8 cellular contexts compared by ENCODE assay signal in the genomic region with DNA sequence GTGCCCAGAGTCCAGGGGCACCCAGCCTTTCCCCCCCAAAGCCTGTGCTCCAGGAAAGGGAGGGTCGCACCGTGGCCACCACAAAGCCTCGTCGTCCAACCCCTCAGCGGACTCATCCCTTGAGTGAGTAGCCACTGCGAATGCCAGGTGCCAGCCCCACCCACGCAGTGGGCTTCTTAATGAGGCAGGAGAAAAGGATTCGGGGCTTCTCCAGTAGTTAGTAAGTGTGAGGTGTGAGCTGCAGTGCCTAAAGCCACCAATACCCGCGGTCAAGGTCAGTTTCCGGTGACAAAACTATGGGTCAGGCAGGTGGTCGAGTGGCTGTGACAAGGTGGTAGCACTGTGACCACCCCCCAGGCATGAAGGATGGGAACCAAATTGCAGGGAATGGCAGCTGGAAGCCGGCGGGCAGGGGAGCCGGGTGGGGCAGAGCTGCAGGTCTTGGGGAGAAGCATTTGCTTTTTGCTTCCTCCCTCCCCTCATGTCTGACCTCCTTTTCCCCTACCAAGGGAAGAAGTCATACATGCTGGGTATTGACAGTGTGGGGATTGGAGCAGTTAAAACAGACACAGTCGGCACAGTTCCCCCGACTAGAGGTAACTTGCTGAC. TPM values are rescaled to one million over a fixed set of nuclear protein-coding genes. Genes with fewer than 3 reads are reported as not detected.
DNase-seq lines count a peak whose midpoint lies in the region; ATAC-seq and TF ChIP-seq lines count a peak whose summit lies in the region.

No MANE protein-coding gene starts in this region.

- H3K27me3 Mint-ChIP-seq in activated naive CD4-positive, alpha-beta T cell treated with anti-CD3 and anti-CD28 coated beads, Interleukin-2, amount 50 U/mL, for 24 hours = no peaks in the 10 kb centered on the region

- TF ChIP-seq CTCF in IMR-90 (conservative IDR thresholded peaks at IDR 0.05; ENCODE audit: low read depth, low read length) (no peak), epithelial cell of proximal tubule (conservative IDR thresholded peaks at IDR 0.05; ENCODE audit: low read depth, low read length) (no peak), stomach (IDR thresholded peaks at IDR 0.05) (no peak)

- H3K4me1 Mint-ChIP-seq in activated naive CD4-positive, alpha-beta T cell treated with anti-CD3 and anti-CD28 coated beads, Interleukin-2, amount 50 U/mL, for 24 hours = peaks cover 51% of the 10 kb centered on the region

- dilution Hi-C loops in IMR-90 (cut with HindIII; ENCODE audit: low sequenced_read_pairs, unreplicated experiment) = no loop called here

- CTCF ChIA-PET in IMR-90 (lab: Yijun Ruan, JAX) = no interaction called here

- 50% methylated on average over 2 of the region's 17 CpGs; no CpG with 5 or more reads in 1 of the 2 experiments for WGBS in IMR-90 (ENCODE audit: extremely low coverage in 2 of 2, insufficient read length in 1 of 2), 2 experiments
- WGBS in stomach, 5 donors = 53 to 75% (median 59%) methylated on average over 17 of the region's 17 CpGs

- TF ChIP-seq EP300 in stomach (IDR thresholded peaks at IDR 0.05) = no peak

- H2AK9ac ChIP-seq in IMR-90 (replicated peaks; ENCODE audit: low read depth, low read length, poor library complexity) = no peak overlapping the region

- POLR2A ChIA-PET in IMR-90 (lab: Charles Lee; ENCODE audit: unreplicated experiment) = no interaction called here

- H2BK15ac ChIP-seq in IMR-90 (ENCODE audit: low read depth, low read length) = no peak overlapping the region

- H2BK120ac ChIP-seq in IMR-90 (ENCODE audit: low read depth, low read length) = no peak overlapping the region

- peak overlapping the region; percentile 74 for H3K4me3 Mint-ChIP-seq in activated naive CD4-positive, alpha-beta T cell treated with anti-CD3 and anti-CD28 coated beads, Interleukin-2, amount 50 U/mL, for 24 hours

- H2BK20ac ChIP-seq in IMR-90 (ENCODE audit: low read depth, low read length) = no peak overlapping the region

- H2AFZ ChIP-seq in IMR-90 (replicated peaks; ENCODE audit: low read length, poor library complexity) = peak overlapping the region; percentile 40

- H3K4me1 ChIP-seq in IMR-90 (ENCODE audit: control insufficient read depth, insufficient read depth, low read length) = no peaks in the 10 kb centered on the region
- H3K4me1 ChIP-seq in stomach = peaks cover 0 to 12% (median 6%) of the 10 kb centered on the region in 4 donors

- ATAC-seq in IMR-90 (ENCODE audit: low read depth) = peak; percentile 19; the same call in 1 of the 2 replicates
- ATAC-seq in GM21737 (IDR thresholded peaks at IDR 0.05; ENCODE audit: unreplicated experiment) = no peak
- ATAC-seq in GM18870 (IDR thresholded peaks at IDR 0.05; ENCODE audit: unreplicated experiment) = no peak

- H3K4ac ChIP-seq in IMR-90 (ENCODE audit: low read depth, low read length) = no peak overlapping the region

- H3K4me3 ChIP-seq in IMR-90 (ENCODE audit: insufficient read depth, low read depth, low read length) = no peak overlapping the region
- peak overlapping the region; percentile 34 for H3K4me3 ChIP-seq in epithelial cell of proximal tubule (ENCODE audit: low read depth, low read length)
- peak overlapping the region in 3 of 4 donors; percentile 12 to 34 (median 18) for H3K4me3 ChIP-seq in stomach

- peaks cover 16% of the 10 kb centered on the region for H4K20me1 ChIP-seq in IMR-90 (ENCODE audit: insufficient read depth, low read length)

- H3K56ac ChIP-seq in IMR-90 (ENCODE audit: extremely low read depth, insufficient read depth, low read length) = no peak overlapping the region

- no peak for TF ChIP-seq RAD21 in IMR-90 (IDR thresholded peaks at IDR 0.05; ENCODE audit: low read length)

- H3K23ac ChIP-seq in IMR-90 (ENCODE audit: low read depth, low read length) = no peak overlapping the region

- H3K18ac ChIP-seq in IMR-90 (ENCODE audit: low read depth, low read length) = no peak overlapping the region

- H4K5ac ChIP-seq in IMR-90 (ENCODE audit: low read depth, low read length) = no peak overlapping the region

- H3K27me3 ChIP-seq in IMR-90 (ENCODE audit: control insufficient read depth, insufficient read depth, low read length) (no peaks in the 10 kb centered on the region), stomach (no peaks in the 10 kb centered on the region)

- no peak overlapping the region for H2BK5ac ChIP-seq in IMR-90 (ENCODE audit: low read depth, low read length, poor library complexity, severe bottlenecking)

- no TSS peak for BruUV-seq in IMR-90 (replicated peaks; lab: Mats Ljungman, UMichigan)

- H3K36me3 ChIP-seq in IMR-90 (ENCODE audit: control insufficient read depth, insufficient read depth, low read length) (peaks cover 9% of the 10 kb centered on the region), stomach (peaks cover 19 to 30% (median 27%) of the 10 kb centered on the region in 4 donors)

- intact Hi-C loops in IMR-90 (cut with micrococcal nuclease) (no loop called here), stomach (cut with DNase I; ENCODE audit: low total_unique reads) (no loop called here)

- peaks cover 7 to 12% of the 10 kb centered on the region in 2 experiments; a peak in 2 of 4 replicates for H3K79me1 ChIP-seq in IMR-90 (ENCODE audit: low read depth in 1 of 2, low read length in 2 of 2)

- H3K27ac ChIP-seq in IMR-90 (ENCODE audit: insufficient read depth, low read length) = no peak overlapping the region
- H3K27ac ChIP-seq in stomach = no peak overlapping the region

- TF ChIP-seq POLR2A in IMR-90 (IDR thresholded peaks at IDR 0.05; ENCODE audit: low read depth, low read length) = no peak
- no peak for TF ChIP-seq POLR2A in stomach (IDR thresholded peaks at IDR 0.05)

- H3K4me2 ChIP-seq in IMR-90 (ENCODE audit: low read depth, low read length) = peak overlapping the region; percentile 97

- H3K9me3 ChIP-seq in IMR-90 (ENCODE audit: control insufficient read depth, insufficient read depth, low read length) = no peaks in the 10 kb centered on the region
- no peaks in the 10 kb centered on the region for H3K9me3 ChIP-seq in stomach

- no peak overlapping the region for H3K14ac ChIP-seq in IMR-90 (replicated peaks; ENCODE audit: low read depth, low read length)

- in situ Hi-C loops in IMR-90 (cut with MboI; ENCODE audit: low sequenced_read_pairs) = no loop called here

- peaks cover 20% of the 10 kb centered on the region for H3K36me3 Mint-ChIP-seq in activated naive CD4-positive, alpha-beta T cell treated with anti-CD3 and anti-CD28 coated beads, Interleukin-2, amount 50 U/mL, for 24 hours

- H3K9ac ChIP-seq in IMR-90 (ENCODE audit: low read depth, low read length) = no peak overlapping the region

- no peak overlapping the region for H4K91ac ChIP-seq in IMR-90 (ENCODE audit: insufficient read depth, low read depth, low read length)

- H3K9me1 ChIP-seq in IMR-90 (ENCODE audit: insufficient read depth, low read length) = peaks cover 6% of the 10 kb centered on the region; the same call in 1 of the 2 replicates

- no peak overlapping the region for H2AK5ac ChIP-seq in IMR-90 (ENCODE audit: low read depth, low read length)

- no peak for DNase-seq in activated naive CD4-positive, alpha-beta T cell treated with anti-CD3 and anti-CD28 coated beads, Interleukin-2, amount 50 U/mL, for 16 hours
- DNase-seq in IMR-90 = no peak
- no peak for DNase-seq in epithelial cell of proximal tubule (ENCODE audit: low read depth)
- DNase-seq in stomach = no peak
- DNase-seq in NCI-H524 (lab: John Stamatoyannopoulos, UW) = no peak

- H4K8ac ChIP-seq in IMR-90 (ENCODE audit: low read depth in 2 of 2, low read length in 2 of 2) = no peak overlapping the region

- peak overlapping the region; percentile 51 for H3K27ac Mint-ChIP-seq in activated naive CD4-positive, alpha-beta T cell treated with anti-CD3 and anti-CD28 coated beads, Interleukin-2, amount 50 U/mL, for 24 hours

- no peaks in the 10 kb centered on the region for H3K9me3 Mint-ChIP-seq in activated naive CD4-positive, alpha-beta T cell treated with anti-CD3 and anti-CD28 coated beads, Interleukin-2, amount 50 U/mL, for 24 hours

TF ChIP-seq in IMR-90, 13 proteins besides CTCF, POLR2A, EP300 and RAD21 (continues in another document):
- TF ChIP-seq RFX5 (IDR thresholded peaks at IDR 0.05; ENCODE audit: low read depth, low read length) (no peak), FOS (IDR thresholded peaks at IDR 0.05; ENCODE audit: low read depth, low read length) (no peak), MXI1 (IDR thresholded peaks at IDR 0.05; ENCODE audit: borderline replicate concordance, low read depth, low read length) (no peak), CHD1 (IDR thresholded peaks at IDR 0.05; ENCODE audit: low read depth, low read length) (no peak), SMC3 (IDR thresholded peaks at IDR 0.05; ENCODE audit: low read depth, low read length) (no peak), MAZ (IDR thresholded peaks at IDR 0.05; ENCODE audit: borderline replicate concordance, low read depth, low read length) (no peak)
- TF ChIP-seq, protein P1, sequence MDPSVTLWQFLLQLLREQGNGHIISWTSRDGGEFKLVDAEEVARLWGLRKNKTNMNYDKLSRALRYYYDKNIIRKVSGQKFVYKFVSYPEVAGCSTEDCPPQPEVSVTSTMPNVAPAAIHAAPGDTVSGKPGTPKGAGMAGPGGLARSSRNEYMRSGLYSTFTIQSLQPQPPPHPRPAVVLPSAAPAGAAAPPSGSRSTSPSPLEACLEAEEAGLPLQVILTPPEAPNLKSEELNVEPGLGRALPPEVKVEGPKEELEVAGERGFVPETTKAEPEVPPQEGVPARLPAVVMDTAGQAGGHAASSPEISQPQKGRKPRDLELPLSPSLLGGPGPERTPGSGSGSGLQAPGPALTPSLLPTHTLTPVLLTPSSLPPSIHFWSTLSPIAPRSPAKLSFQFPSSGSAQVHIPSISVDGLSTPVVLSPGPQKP (IDR thresholded peaks at IDR 0.05; ENCODE audit: borderline replicate concordance, low read depth, low read length) = no peak

RNA-seq across cellular contexts. Expression of a gene that starts 8.0 kb away (rescaled TPM):
- total RNA-seq in IMR-90 (2012; rRNA removed) (898 and 910 TPM in 2 replicates), epithelial cell of proximal tubule (614 and 901 TPM in 2 replicates), stomach (100 to 1,000 TPM in 2 of 5 donors, 10 to 100 TPM in 3; 52.4 to 248 (median 98.2) TPM)
- polyA plus RNA-seq in IMR-90 (2012; rRNA removed) (984 and 1,062 TPM in 2 replicates), stomach (100 to 1,000 TPM; 290 to 352 (median 345) TPM)
- 147 and 655 TPM in 2 replicates for polyA plus RNA-seq in IMR-90 (2012; cell fraction: cytosol; rRNA removed)
- polyA plus RNA-seq in IMR-90 (2012; cell fraction: nucleus; rRNA removed; ENCODE audit: low replicate concordance) = 78.5 and 464 TPM in 2 replicates

RNA-seq across cellular contexts. Expression of a gene that starts 40.8 kb away (rescaled TPM):
- total RNA-seq in IMR-90 (2012; rRNA removed) (26.9 and 42.8 TPM in 2 replicates), epithelial cell of proximal tubule (30.8 and 35.8 TPM in 2 replicates), stomach (10 to 100 TPM in 2 of 5 donors, 1 to 10 TPM in 3; 5.3 to 27.2 (median 9.0) TPM)
- polyA plus RNA-seq in IMR-90 (2012; rRNA removed) (26.9 and 32.5 TPM in 2 replicates), stomach (1 to 10 TPM; 7.4 to 9.3 (median 8.4) TPM)
- 7.6 and 10.3 TPM in 2 replicates for polyA plus RNA-seq in IMR-90 (2012; cell fraction: cytosol; rRNA removed)
- 5.6 and 28.5 TPM in 2 replicates for polyA plus RNA-seq in IMR-90 (2012; cell fraction: nucleus; rRNA removed; ENCODE audit: low replicate concordance)
